13 cellular contexts compared by ENCODE assay signal in genomic region chr20:58251979-58252591, GRCh38. TPM values are rescaled to one million over a fixed set of nuclear protein-coding genes. Genes with fewer than 3 reads are reported as not detected.
DNase-seq lines count a peak whose midpoint lies in the region; ATAC-seq, FAIRE-seq and TF ChIP-seq lines count a peak whose summit lies in the region.
"Had no signal": no experiment of that assay in that cellular context is flagged by ENCODE, and none has a peak within 500 bp of the region (broad histone marks: within the 10 kb centered on the region; RNA-seq: fewer than 3 reads in every experiment).

No MANE protein-coding gene starts in this region.

- H4K8ac ChIP-seq in mesenchymal stem cell (ENCODE audit: low read length): no peak overlapping the region

- H3K4me3 Mint-ChIP-seq in astrocyte (ENCODE audit: unreplicated experiment): peak overlapping the region; percentile 46
- H3K4me3 Mint-ChIP-seq: dendritic cell treated with granulocyte-macrophage colony-stimulating factor and Interleukin-4, amounts not matched to agents 40 ng/mL and 50 ng/mL, for 4 days; type B pancreatic cell had no signal

- WGBS in mesenchymal stem cell: 8% methylated on average over 2 of the region's 2 CpGs

- ATAC-seq in HG03520 (IDR thresholded peaks at IDR 0.05; ENCODE audit: unreplicated experiment) (no peak), HG02981 (IDR thresholded peaks at IDR 0.05; ENCODE audit: unreplicated experiment) (no peak)

- H2BK12ac ChIP-seq in mesenchymal stem cell (ENCODE audit: low read length in 2 of 2): no peak overlapping the region

- no peaks in the 10 kb centered on the region for H3K9me3 Mint-ChIP-seq in astrocyte (ENCODE audit: unreplicated experiment)
- H3K9me3 Mint-ChIP-seq: dendritic cell treated with granulocyte-macrophage colony-stimulating factor and Interleukin-4, amounts not matched to agents 40 ng/mL and 50 ng/mL, for 4 days; type B pancreatic cell had no signal

- H3K4me2 ChIP-seq in astrocyte (ENCODE audit: low read length) (peak overlapping the region; percentile 57), mesenchymal stem cell (ENCODE audit: low read length, poor library complexity, severe bottlenecking) (no peak overlapping the region)

- peak overlapping the region; percentile 94 for H3K27ac Mint-ChIP-seq in astrocyte (ENCODE audit: unreplicated experiment)
- H3K27ac Mint-ChIP-seq: dendritic cell treated with granulocyte-macrophage colony-stimulating factor and Interleukin-4, amounts not matched to agents 40 ng/mL and 50 ng/mL, for 4 days; type B pancreatic cell had no signal

- FAIRE-seq in astrocyte (lab: Jason Lieb, UNC): peak; percentile 86

- no peak for TF ChIP-seq CTCF in LNCaP clone FGC (IDR thresholded peaks at IDR 0.05; ENCODE audit: control insufficient read depth, extremely low read depth, insufficient read depth)
- TF ChIP-seq CTCF in astrocyte (IDR thresholded peaks at IDR 0.05; ENCODE audit: insufficient read depth, low read depth, low read length): no peak

- H3K9me3 ChIP-seq in astrocyte (ENCODE audit: insufficient read depth, low read depth, low read length) (no peaks in the 10 kb centered on the region), mesenchymal stem cell (ENCODE audit: control insufficient read depth, low read length) (no peaks in the 10 kb centered on the region)

- peaks cover 18% of the 10 kb centered on the region for H4K20me1 ChIP-seq in astrocyte (ENCODE audit: insufficient read depth, low read length)

- peaks cover 9% of the 10 kb centered on the region for H3K4me1 Mint-ChIP-seq in astrocyte (ENCODE audit: low read depth, unreplicated experiment)

- H3K36me3 ChIP-seq in astrocyte (ENCODE audit: insufficient read depth, low read length) (peaks cover 11% of the 10 kb centered on the region), mesenchymal stem cell (ENCODE audit: control insufficient read depth in 1 of 2, insufficient read depth in 2 of 2, low read depth in 1 of 2, low read length in 2 of 2) (peaks cover 21 to 55% of the 10 kb centered on the region in 2 experiments)

- no peak overlapping the region for H2BK15ac ChIP-seq in mesenchymal stem cell (ENCODE audit: low read depth, poor library complexity, severe bottlenecking)

- H3K79me2 ChIP-seq in astrocyte (ENCODE audit: insufficient read depth, low read length): peaks cover 18% of the 10 kb centered on the region

- H3K4me1 ChIP-seq in astrocyte (ENCODE audit: insufficient read depth, low read length): peaks cover 8% of the 10 kb centered on the region
- no peaks in the 10 kb centered on the region for H3K4me1 ChIP-seq in mesenchymal stem cell (ENCODE audit: control insufficient read depth, insufficient read depth, low read depth, low read length)

- no peak overlapping the region for H3K18ac ChIP-seq in mesenchymal stem cell (ENCODE audit: low read depth in 1 of 2, low read length in 2 of 2)

- peak overlapping the region; percentile 62 for H3K27ac ChIP-seq in astrocyte (ENCODE audit: low read depth, low read length)
- H3K27ac ChIP-seq in mesenchymal stem cell (ENCODE audit: low read length, poor library complexity, severe bottlenecking): peak overlapping the region; percentile 19

- H3K4ac ChIP-seq in mesenchymal stem cell (ENCODE audit: low read depth in 1 of 2, low read length in 2 of 2): no peak overlapping the region

- H3K36me3 Mint-ChIP-seq in astrocyte (ENCODE audit: low read depth, unreplicated experiment): peaks cover 18% of the 10 kb centered on the region

- H3K9ac ChIP-seq in astrocyte (ENCODE audit: low read length) (no peak overlapping the region), mesenchymal stem cell (ENCODE audit: low read length) (peak overlapping the region; percentile 20)

- H3K14ac ChIP-seq in mesenchymal stem cell (ENCODE audit: low read length in 2 of 2): no peak overlapping the region

- no peak overlapping the region for H2BK5ac ChIP-seq in mesenchymal stem cell (ENCODE audit: low read depth, low read length, poor library complexity, severe bottlenecking)

- DNase-seq in COLO829 (ENCODE audit: low spot score): peak; percentile 94
- DNase-seq in LNCaP clone FGC (ENCODE audit: low read depth): peak; percentile 56
- DNase-seq in astrocyte (ENCODE audit: low read depth): peak; percentile 90
- DNase-seq in mesenchymal stem cell: peak; percentile 97
- no peak for DNase-seq in NCI-H146 (lab: John Stamatoyannopoulos, UW)
- DNase-seq in NCI-H1930 (lab: John Stamatoyannopoulos, UW): no peak
- DNase-seq: activated CD4-positive, alpha-beta T cell treated with anti-CD3 and anti-CD28 coated beads for 4 hours; NCI-H526 treated with DMSO at 0.1 percent for 48 hours had no signal

- no peak overlapping the region for H4K91ac ChIP-seq in mesenchymal stem cell (ENCODE audit: low read length)

- H3K79me1 ChIP-seq in mesenchymal stem cell (replicated peaks; ENCODE audit: low read length, poor library complexity, severe bottlenecking): peaks cover 30% of the 10 kb centered on the region

- H3K27me3 Mint-ChIP-seq in astrocyte (ENCODE audit: low read depth, unreplicated experiment): no peaks in the 10 kb centered on the region
- H3K27me3 Mint-ChIP-seq: dendritic cell treated with granulocyte-macrophage colony-stimulating factor and Interleukin-4, amounts not matched to agents 40 ng/mL and 50 ng/mL, for 4 days; type B pancreatic cell had no signal

- no peak overlapping the region for H3K23ac ChIP-seq in mesenchymal stem cell (ENCODE audit: low read length in 2 of 2)

- H2AK5ac ChIP-seq in mesenchymal stem cell (ENCODE audit: low read length, severe bottlenecking): no peak overlapping the region

- H2BK120ac ChIP-seq in mesenchymal stem cell (ENCODE audit: low read depth, low read length): no peak overlapping the region

- H3K4me3 ChIP-seq in LNCaP clone FGC (ENCODE audit: low read depth, low read length) (no peak overlapping the region), astrocyte (ENCODE audit: insufficient read depth, low read depth, low read length) (no peak overlapping the region), mesenchymal stem cell (ENCODE audit: insufficient read depth in 1 of 2, low read depth in 1 of 2, low read length in 2 of 2) (no peak overlapping the region)

- no peak overlapping the region for H2AFZ ChIP-seq in astrocyte (ENCODE audit: low read depth, low read length)
- no peak overlapping the region for H2AFZ ChIP-seq in mesenchymal stem cell (ENCODE audit: low read depth, low read length)

- no peaks in the 10 kb centered on the region for H3K27me3 ChIP-seq in astrocyte (ENCODE audit: insufficient read depth, low read length)
- H3K27me3 ChIP-seq in mesenchymal stem cell (ENCODE audit: control insufficient read depth in 1 of 2, insufficient read depth in 1 of 2, low read length in 2 of 2): no peaks in the 10 kb centered on the region

RNA-seq across cellular contexts. Expression of gene ANKRD60, which starts 23.6 kb away (rescaled TPM):
- not detected in 2 replicates for total RNA-seq in astrocyte
- not detected for polyA plus RNA-seq in mesenchymal stem cell (2013, experiment 1 of 2)
- polyA plus RNA-seq in mesenchymal stem cell (2013, experiment 2 of 2): not detected
- total RNA-seq: lower leg skin had no signal

RNA-seq across cellular contexts. Expression of gene RAB22A, which starts 57.4 kb away (rescaled TPM):
- total RNA-seq in astrocyte: 16.6 and 18.8 TPM in 2 replicates
- 16.4 TPM for polyA plus RNA-seq in mesenchymal stem cell (2013, experiment 1 of 2)
- 16.1 TPM for polyA plus RNA-seq in mesenchymal stem cell (2013, experiment 2 of 2)

Comparison
In these comparisons a context has a peak if more than half of its experiments do, and no peak if none do; other contexts are left out.
1. DNase-seq: peak in COLO829 (single experiment), LNCaP clone FGC (single experiment), astrocyte (single experiment) and mesenchymal stem cell (single experiment); none in NCI-H146 (single experiment) and NCI-H1930 (0 of 2).